ENCODE assay signal across 1 cellular context in genomic region chr10:69087600-69088470, GRCh38.
A peak's percentile ranks its signal among the peaks of the same experiment; 100 is the strongest.
TF ChIP-seq lines count a peak whose summit lies in the region.

Gene SRGN, plus strand, starts transcription at chr10:69088103. Its CDS starts 55 bp downstream, at chr10:69088158.

TF ChIP-seq in K562, 482 proteins besides CTCF, POLR2A, EP300 and RAD21 (continued from another document and continues in another):
- TF ChIP-seq FOS (IDR thresholded peaks at IDR 0.05; ENCODE audit: extremely low read depth, insufficient read length) (no peak), MIER1 (IDR thresholded peaks at IDR 0.05; ENCODE audit: low read depth) (no peak), ZNF398 (CRISPR knock-in tag; IDR thresholded peaks at IDR 0.05) (no peak), POLR3G (IDR thresholded peaks at IDR 0.05; ENCODE audit: extremely low read depth, insufficient read length, insufficient replicate concordance) (no peak), ZNF316 (IDR thresholded peaks at IDR 0.05) (peak; percentile 69), HINFP (tag; conservative IDR thresholded peaks at IDR 0.05; ENCODE audit: low read depth) (no peak), KAT2B (IDR thresholded peaks at IDR 0.05; ENCODE audit: low read depth, low read length) (no peak), TRIM25 (IDR thresholded peaks at IDR 0.05; ENCODE audit: borderline replicate concordance) (no peak), HMGN3 (IDR thresholded peaks at IDR 0.05; ENCODE audit: borderline replicate concordance, extremely low read depth, insufficient read length, low read depth, low read length) (no peak), NCOA4 (IDR thresholded peaks at IDR 0.05; ENCODE audit: partially characterized antibody) (no peak), ZNF444 (CRISPR knock-in tag; IDR thresholded peaks at IDR 0.05) (no peak; the same call in 1 of the 2 replicates), TFAP4 (CRISPR knock-in tag; IDR thresholded peaks at IDR 0.05; ENCODE audit: borderline replicate concordance) (peak; percentile 46), MED1 (CRISPR knock-in tag; IDR thresholded peaks at IDR 0.05; ENCODE audit: borderline replicate concordance) (no peak), CEBPG (CRISPR knock-in tag; IDR thresholded peaks at IDR 0.05) (no peak), CEBPG (tag; conservative IDR thresholded peaks at IDR 0.05 in 1 of 2, IDR thresholded peaks at IDR 0.05 in 1 of 2) (peak in 1 of 2 experiments; percentile 24; a peak in 1 of 4 replicates), CEBPZ (IDR thresholded peaks at IDR 0.05; ENCODE audit: borderline replicate concordance, low read depth, low read length) (no peak), MYBL2 (IDR thresholded peaks at IDR 0.05; ENCODE audit: low read depth) (no peak), MYBL2 (CRISPR knock-in tag; IDR thresholded peaks at IDR 0.05; ENCODE audit: borderline replicate concordance) (no peak), ATF4 (CRISPR knock-in tag; IDR thresholded peaks at IDR 0.05) (no peak), SETDB1 (IDR thresholded peaks at IDR 0.05; ENCODE audit: low read length) (no peak), CREB3 (tag; conservative IDR thresholded peaks at IDR 0.05; ENCODE audit: low read depth) (no peak), MCM2 (IDR thresholded peaks at IDR 0.05; ENCODE audit: low read depth) (no peak), GTF2E2 (tag; IDR thresholded peaks at IDR 0.05) (no peak), IFI16 (CRISPR knock-in tag; IDR thresholded peaks at IDR 0.05) (no peak), PPARD (CRISPR knock-in tag; IDR thresholded peaks at IDR 0.05) (no peak), U2AF1 (optimal IDR thresholded peaks at IDR 0.05; ENCODE audit: low read depth, low read length) (no peak), U2AF2 (optimal IDR thresholded peaks at IDR 0.05; ENCODE audit: low read depth, low read length) (no peak), ZNF75A (CRISPR knock-in tag; IDR thresholded peaks at IDR 0.05) (no peak), PHF20 (IDR thresholded peaks at IDR 0.05; ENCODE audit: partially characterized antibody) (no peak), TRIM28 (IDR thresholded peaks at IDR 0.05) (no peak), BACH1 (tag; IDR thresholded peaks at IDR 0.05) (no peak; the same call in 1 of the 2 replicates), HDGF (IDR thresholded peaks at IDR 0.05) (no peak), NFYB (IDR thresholded peaks at IDR 0.05; ENCODE audit: extremely low read depth, insufficient read length) (peak; percentile 7), ZKSCAN3 (CRISPR knock-in tag; IDR thresholded peaks at IDR 0.05) (no peak), RBM22 (IDR thresholded peaks at IDR 0.05; ENCODE audit: low read depth, low read length, poor library complexity, severe bottlenecking) (no peak), ZBTB11 (CRISPR knock-in tag; IDR thresholded peaks at IDR 0.05) (peak in 1 of 3 experiments; percentile 16; a peak in 1 of 6 replicates), ILK (tag; IDR thresholded peaks at IDR 0.05; ENCODE audit: borderline replicate concordance, low read depth) (no peak), POLR2AphosphoS2 (IDR thresholded peaks at IDR 0.05; ENCODE audit: low read length) (no peak), ELF4 (CRISPR knock-in tag; IDR thresholded peaks at IDR 0.05) (no peak), CREM (IDR thresholded peaks at IDR 0.05; ENCODE audit: low read depth) (peak; percentile 76), RBM14 (IDR thresholded peaks at IDR 0.05; ENCODE audit: borderline replicate concordance, insufficient read depth, low read depth, low read length) (no peak), MNT (conservative IDR thresholded peaks at IDR 0.05) (peak; percentile 24 to 53; a peak in 1 of 4 replicates), DDX20 (tag; IDR thresholded peaks at IDR 0.05; ENCODE audit: low read depth) (no peak), KHSRP (IDR thresholded peaks at IDR 0.05) (0 out of 2 replicates have a peak, but pooled peaks have one; percentile 13), ATF1 (CRISPR knock-in tag; IDR thresholded peaks at IDR 0.05) (no peak), ATF1 (tag; IDR thresholded peaks at IDR 0.05) (peak; percentile 89)
